In genomic region chr12:45224311-45224710, GRCh38 we compare ENCODE assay signal across 18 cellular contexts. TPM values are rescaled to one million over a fixed set of nuclear protein-coding genes. Genes with fewer than 3 reads are reported as not detected.
DNase-seq lines count a peak whose midpoint lies in the region; ATAC-seq and TF ChIP-seq lines count a peak whose summit lies in the region.
"Had no signal": no experiment of that assay in that cellular context is flagged by ENCODE, and none has a peak within 500 bp of the region (broad histone marks: within the 10 kb centered on the region; RNA-seq: fewer than 3 reads in every experiment).

No MANE protein-coding gene starts in this region.

- H3K4me1 ChIP-seq in Panc1 (ENCODE audit: control insufficient read depth, insufficient read depth, low read length), result peaks cover 43% of the 10 kb centered on the region
- peaks cover 27 to 96% (median 30%) of the 10 kb centered on the region in 3 donors for H3K4me1 ChIP-seq in gastroesophageal sphincter
- peaks cover 48% of the 10 kb centered on the region for H3K4me1 ChIP-seq in vagina
- no peaks in the 10 kb centered on the region for H3K4me1 ChIP-seq in CD8-positive, alpha-beta memory T cell (ENCODE audit: insufficient read depth, low read length)

- no peak overlapping the region for H3K4me3 ChIP-seq in Panc1 (ENCODE audit: low read depth in 2 of 2, low read length in 2 of 2)
- H3K4me3 ChIP-seq in gastroesophageal sphincter, result no peak overlapping the region
- no peak overlapping the region for H3K4me3 ChIP-seq in vagina
- H3K4me3 ChIP-seq in CD8-positive, alpha-beta memory T cell (ENCODE audit: low read length), result no peak overlapping the region
- H3K4me3 ChIP-seq: BLaER1, SJSA1 had no signal

- ATAC-seq in GM21723 (IDR thresholded peaks at IDR 0.05; ENCODE audit: unreplicated experiment), result peak; percentile 45
- no peak for ATAC-seq in Panc1
- no peak for ATAC-seq in gastroesophageal sphincter
- no peak for ATAC-seq in HG02981 (IDR thresholded peaks at IDR 0.05; ENCODE audit: unreplicated experiment)
- ATAC-seq: HepG2 had no signal

- TF ChIP-seq CTCF in Panc1 (IDR thresholded peaks at IDR 0.05), result no peak
- TF ChIP-seq CTCF in gastroesophageal sphincter (IDR thresholded peaks at IDR 0.05), result no peak
- no peak for TF ChIP-seq CTCF in vagina (IDR thresholded peaks at IDR 0.05)

- H3K9me3 ChIP-seq in Panc1 (ENCODE audit: control insufficient read depth, insufficient read depth, low read depth, low read length) (no peaks in the 10 kb centered on the region), gastroesophageal sphincter (no peaks in the 10 kb centered on the region), vagina (no peaks in the 10 kb centered on the region)
- H3K9me3 ChIP-seq in CD8-positive, alpha-beta memory T cell (ENCODE audit: low read length), result no peaks in the 10 kb centered on the region
- H3K9me3 ChIP-seq: BLaER1, SJSA1 had no signal

- POLR2A ChIA-PET in Panc1 (lab: Charles Lee), result no interaction called here
- POLR2A ChIA-PET in CD8-positive, alpha-beta memory T cell (lab: Charles Lee), result no interaction called here

- H3K4me3 Mint-ChIP-seq in CD8-positive, alpha-beta memory T cell, result no peak overlapping the region

- in situ Hi-C loops in Panc1 (cut with HindIII; ENCODE audit: low pct_unique_long_range_greater_than_20kb, low sequenced_read_pairs), result no loop called here

- intact Hi-C loops in Panc1 (cut with micrococcal nuclease; ENCODE audit: unreplicated experiment) (no loop called here), vagina (cut with DNase I) (no loop called here)

- H3K27ac Mint-ChIP-seq in CD8-positive, alpha-beta memory T cell, result peak overlapping the region in 1 of 8 donors; percentile 12

- TF ChIP-seq EP300 in gastroesophageal sphincter (IDR thresholded peaks at IDR 0.05), result no peak

- H3K27me3 ChIP-seq in Panc1 (ENCODE audit: control insufficient read depth, insufficient read depth, low read length), result no peaks in the 10 kb centered on the region
- no peaks in the 10 kb centered on the region for H3K27me3 ChIP-seq in gastroesophageal sphincter
- no peaks in the 10 kb centered on the region for H3K27me3 ChIP-seq in vagina
- no peaks in the 10 kb centered on the region for H3K27me3 ChIP-seq in CD8-positive, alpha-beta memory T cell (ENCODE audit: insufficient read depth, low read length, poor library complexity, severe bottlenecking)
- H3K27me3 ChIP-seq: BLaER1, SJSA1 had no signal

- no peaks in the 10 kb centered on the region for H3K9me3 Mint-ChIP-seq in CD8-positive, alpha-beta memory T cell

- BruUV-seq in Panc1 (replicated peaks; lab: Mats Ljungman, UMichigan), result no TSS peak

- peaks cover 31 to 64% (median 62%) of the 10 kb centered on the region in 3 donors for H3K4me1 Mint-ChIP-seq in CD8-positive, alpha-beta memory T cell

- H3K27me3 Mint-ChIP-seq in CD8-positive, alpha-beta memory T cell, result no peaks in the 10 kb centered on the region

- no peak for DNase-seq in Panc1 (ENCODE audit: low read depth, low spot score)
- DNase-seq in vagina (ENCODE audit: extremely low spot score in 2 of 2), result no peak
- no peak for DNase-seq in CD8-positive, alpha-beta memory T cell
- no peak for DNase-seq in EL
- DNase-seq: DMS 273 treated with DMSO at 0.1 percent for 48 hours, NCI-H1417, NCI-H1930, NCI-H2171 treated with DMSO at 0.1 percent for 48 hours, NCI-H510A, NCI-H82, RPMI8226, SW 1271 had no signal

- WGBS in gastroesophageal sphincter (ENCODE audit: low coverage in 1 of 2), 2 donors, result 11 to 25% methylated on average over 1 of the region's 1 CpG

- H3K36me3 Mint-ChIP-seq in CD8-positive, alpha-beta memory T cell, result peaks cover 0 to 11% (median 7%) of the 10 kb centered on the region in 3 donors

- no peak for TF ChIP-seq POLR2A in gastroesophageal sphincter (IDR thresholded peaks at IDR 0.05)
- no peak for TF ChIP-seq POLR2A in vagina (IDR thresholded peaks at IDR 0.05)

- H3K27ac ChIP-seq in Panc1 (ENCODE audit: low read length) (peak overlapping the region; percentile 10), gastroesophageal sphincter (peak overlapping the region; percentile 83 to 98 (median 92)), vagina (peak overlapping the region; percentile 50)
- no peak overlapping the region for H3K27ac ChIP-seq in CD8-positive, alpha-beta memory T cell (ENCODE audit: low read depth, low read length)
- H3K27ac ChIP-seq: BLaER1, SJSA1 had no signal

- CTCF ChIA-PET in Panc1 (lab: Charles Lee), result no interaction called here
- CTCF ChIA-PET in CD8-positive, alpha-beta memory T cell (lab: Charles Lee), result interaction anchor here (1.1 kb wide), 1 partner anchor 53 kb away, joined by 3 read pairs; no protein-coding TSS in a partner anchor

- H3K36me3 ChIP-seq in Panc1 (ENCODE audit: control insufficient read depth, insufficient read depth, low read length) (no peaks in the 10 kb centered on the region), gastroesophageal sphincter (no peaks in the 10 kb centered on the region), vagina (no peaks in the 10 kb centered on the region)
- no peaks in the 10 kb centered on the region for H3K36me3 ChIP-seq in CD8-positive, alpha-beta memory T cell (ENCODE audit: insufficient read depth, low read length)
- H3K36me3 ChIP-seq: SJSA1 had no signal

RNA-seq across cellular contexts. Expression of gene ANO6, which starts 8.4 kb away (rescaled TPM):
- total RNA-seq in Panc1 (2021; ENCODE audit: unreplicated experiment) (120 TPM), gastroesophageal sphincter (100 to 1,000 TPM; 117 to 224 (median 170) TPM), vagina (48.4 TPM)
- polyA plus RNA-seq in Panc1 (2012; ENCODE audit: insufficient read length), result 63.7 TPM
- total RNA-seq in CD8-positive, alpha-beta memory T cell, result 10 to 100 TPM; 19.7 to 20.0 TPM
- polyA plus RNA-seq in CD8-positive, alpha-beta memory T cell, result 26.1 TPM
